In genomic region chr1:155272466-155273133, GRCh38 we compare ENCODE assay signal across 9 cellular contexts. TPM values are rescaled to one million over a fixed set of nuclear protein-coding genes. Genes with fewer than 3 reads are reported as not detected.
A peak's percentile ranks its signal among the peaks of the same experiment; 100 is the strongest.
DNase-seq lines count a peak whose midpoint lies in the region; ATAC-seq and TF ChIP-seq lines count a peak whose summit lies in the region.
"Had no signal": no experiment of that assay in that cellular context is flagged by ENCODE, and none has a peak within 500 bp of the region (broad histone marks: within the 10 kb centered on the region; RNA-seq: fewer than 3 reads in every experiment).

No MANE protein-coding gene starts in this region.

- H3K4me3 ChIP-seq in esophagus squamous epithelium = peak overlapping the region; percentile 55 to 85 (median 81)
- peak overlapping the region; percentile 91 for H3K4me3 ChIP-seq in neuron (ENCODE audit: low read length)

- H3K4me1 ChIP-seq in esophagus squamous epithelium (peaks cover 17 to 37% (median 21%) of the 10 kb centered on the region in 3 donors), neuron (ENCODE audit: insufficient read depth, low read length) (peaks cover 13% of the 10 kb centered on the region)

- no peak for TF ChIP-seq POLR2A in esophagus squamous epithelium (IDR thresholded peaks at IDR 0.05)

- no peak overlapping the region for H2AFZ ChIP-seq in neuron (ENCODE audit: low read depth, low read length)

- no peaks in the 10 kb centered on the region for H3K9me3 ChIP-seq in esophagus squamous epithelium
- H3K9me3 ChIP-seq in neuron (ENCODE audit: low read length) = no peaks in the 10 kb centered on the region

- ATAC-seq in Right ventricle myocardium superior (ENCODE audit: poor library complexity) (peak; percentile 0), SK-N-SH treated with all-trans-retinoic acid at 6 μM for 48 hours (peak; percentile 62), HG03108 (IDR thresholded peaks at IDR 0.05; ENCODE audit: unreplicated experiment) (no peak)

- peaks cover 21 to 42% (median 32%) of the 10 kb centered on the region in 3 donors for H3K36me3 ChIP-seq in esophagus squamous epithelium
- peaks cover 37% of the 10 kb centered on the region for H3K36me3 ChIP-seq in neuron (ENCODE audit: insufficient read depth, low read length)

- peak overlapping the region; percentile 89 to 97 (median 94) for H3K27ac ChIP-seq in esophagus squamous epithelium

- DNase-seq in Right ventricle myocardium superior = no peak
- no peak for DNase-seq in cardiac septum (ENCODE audit: low spot score)
- DNase-seq in esophagus squamous epithelium (lab: John Stamatoyannopoulos, UW) = no peak
- no peak for DNase-seq in GM10266 (ENCODE audit: extremely low spot score)
- no peak for DNase-seq in HK-2 (ENCODE audit: unreplicated experiment)

- TF ChIP-seq CTCF in esophagus squamous epithelium (IDR thresholded peaks at IDR 0.05) (no peak), GM10266 (IDR thresholded peaks at IDR 0.05; ENCODE audit: control insufficient read depth, insufficient read depth, low read depth, missing control alignments) (no peak)

- no peaks in the 10 kb centered on the region for H3K27me3 ChIP-seq in esophagus squamous epithelium
- no peaks in the 10 kb centered on the region for H3K27me3 ChIP-seq in neuron (ENCODE audit: insufficient read depth, low read length)

- WGBS in esophagus squamous epithelium, 2 donors = 7 to 8% methylated on average over 14 to 15 of the region's 15 CpGs

- intact Hi-C loops in Right ventricle myocardium superior (cut with DNase I) = no loop called here
- intact Hi-C loops in cardiac septum (cut with DNase I) = no loop called here
- intact Hi-C loops in esophagus squamous epithelium (cut with DNase I) = no loop called here

TF ChIP-seq in SK-N-SH treated with all-trans-retinoic acid at 6 μM for 48 hours, 23 proteins besides CTCF, POLR2A, EP300 and RAD21:
- TF ChIP-seq ZNF565 (CRISPR knock-in tag; conservative IDR thresholded peaks at IDR 0.05; ENCODE audit: low read depth) (no peak), ZNF70 (CRISPR knock-in tag; IDR thresholded peaks at IDR 0.05) (no peak), ZC3H10 (CRISPR knock-in tag; IDR thresholded peaks at IDR 0.05) (no peak), CREB5 (CRISPR knock-in tag; IDR thresholded peaks at IDR 0.05; ENCODE audit: low read depth) (no peak), CSRNP3 (CRISPR knock-in tag; IDR thresholded peaks at IDR 0.05) (no peak), RARB (CRISPR knock-in tag; IDR thresholded peaks at IDR 0.05) (no peak), ISL1 (CRISPR knock-in tag; IDR thresholded peaks at IDR 0.05) (no peak), OSR1 (CRISPR knock-in tag; IDR thresholded peaks at IDR 0.05) (no peak), CSDC2 (CRISPR knock-in tag; IDR thresholded peaks at IDR 0.05) (no peak), POU6F1 (CRISPR knock-in tag; IDR thresholded peaks at IDR 0.05; ENCODE audit: borderline replicate concordance, low read depth) (no peak), GLIS3 (CRISPR knock-in tag; IDR thresholded peaks at IDR 0.05) (no peak), ESRRG (CRISPR knock-in tag; IDR thresholded peaks at IDR 0.05) (no peak), ZNF8 (CRISPR knock-in tag; IDR thresholded peaks at IDR 0.05) (no peak), ZFP3 (CRISPR knock-in tag; IDR thresholded peaks at IDR 0.05) (no peak)

RNA-seq across cellular contexts. Expression of gene CLK2, which starts 0.7 kb away (rescaled TPM):
- total RNA-seq in Right ventricle myocardium superior (18.5 TPM), cardiac septum (24.7 TPM), esophagus squamous epithelium (10 to 100 TPM; 21.9 to 35.1 (median 25.6) TPM)

RNA-seq across cellular contexts. Expression of gene HCN3, which starts 4.7 kb away (rescaled TPM):
- 1.4 TPM for total RNA-seq in Right ventricle myocardium superior
- total RNA-seq in cardiac septum = 2.2 TPM
- 1 to 10 TPM; 2.1 to 3.0 (median 2.5) TPM for total RNA-seq in esophagus squamous epithelium

RNA-seq across cellular contexts. Expression of gene SCAMP3, which starts 10.4 kb away (rescaled TPM):
- total RNA-seq in Right ventricle myocardium superior (56.8 TPM), cardiac septum (61.5 TPM), esophagus squamous epithelium (10 to 100 TPM; 56.8 to 72.2 (median 60.1) TPM)

RNA-seq across cellular contexts. Expression of gene ENTREP3, which starts 17.3 kb away (rescaled TPM):
- total RNA-seq in Right ventricle myocardium superior (13.8 TPM), cardiac septum (15.5 TPM), esophagus squamous epithelium (10 to 100 TPM; 10.5 to 27.9 (median 16.1) TPM)

RNA-seq across cellular contexts. Expression of gene PKLR, which starts 28.6 kb away (rescaled TPM):
- total RNA-seq in Right ventricle myocardium superior (not detected), cardiac septum (not detected), esophagus squamous epithelium (under 1 TPM in 1 of 4 donors, not detected in 3; 0.18 TPM)
- total RNA-seq: pulmonary artery endothelial cell had no signal
